18 cellular contexts compared by ENCODE assay signal in the genomic region with DNA sequence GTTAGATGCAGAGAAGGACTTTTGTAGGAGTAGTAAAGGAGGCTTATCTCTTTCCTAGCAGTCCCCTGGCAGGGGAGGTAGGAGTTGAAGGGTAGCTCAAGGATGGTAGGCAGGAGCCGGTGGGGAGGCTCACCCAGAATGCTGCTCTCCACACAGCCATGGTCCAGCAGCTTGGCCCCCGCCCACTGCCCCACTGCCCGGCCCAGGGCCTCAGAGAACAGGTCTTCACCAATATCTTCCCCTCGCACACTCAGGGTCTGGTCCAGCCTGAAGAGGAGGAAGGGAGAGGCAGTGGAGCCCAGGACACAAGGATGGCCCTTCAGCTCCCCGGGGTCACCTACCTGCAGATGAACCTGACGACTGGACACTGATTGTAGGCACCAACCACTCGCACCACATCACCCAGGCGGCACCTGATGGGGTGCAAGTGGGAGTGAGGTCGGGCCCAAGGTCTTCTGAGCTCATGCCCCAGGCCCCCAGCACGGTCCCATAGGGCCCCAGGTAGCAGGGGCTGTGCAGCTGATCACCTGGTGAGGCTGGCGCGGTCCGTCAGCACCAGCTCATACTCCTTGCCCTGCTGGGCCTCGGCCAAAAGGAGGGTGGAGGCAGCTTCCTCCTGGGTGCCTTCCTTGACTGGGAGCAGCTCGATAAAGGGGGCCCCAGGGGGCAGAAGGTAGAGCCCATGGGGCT. TPM values are rescaled to one million over a fixed set of nuclear protein-coding genes. Genes with fewer than 3 reads are reported as not detected.
DNase-seq lines count a peak whose midpoint lies in the region; ATAC-seq and TF ChIP-seq lines count a peak whose summit lies in the region.
"Had no signal": no experiment of that assay in that cellular context is flagged by ENCODE, and none has a peak within 500 bp of the region (broad histone marks: within the 10 kb centered on the region; RNA-seq: fewer than 3 reads in every experiment).

No MANE protein-coding gene starts in this region.

- H3K27ac Mint-ChIP-seq in activated T-helper 17 cell treated with anti-CD3 and anti-CD28 coated beads, Interleukin-2, amount 50 U/mL, for 72 hours = peak overlapping the region; percentile 54
- H3K27ac Mint-ChIP-seq: HFFc6 had no signal

- no peak for TF ChIP-seq POLR2A in sigmoid colon (IDR thresholded peaks at IDR 0.05)

- H3K27me3 ChIP-seq in SK-N-SH (ENCODE audit: insufficient read depth) (no peaks in the 10 kb centered on the region), sigmoid colon (no peaks in the 10 kb centered on the region)

- no peak overlapping the region for H2AFZ ChIP-seq in SK-N-SH (ENCODE audit: low read depth)

- no peak overlapping the region for H3K9ac ChIP-seq in SK-N-SH

- no peaks in the 10 kb centered on the region for H3F3A ChIP-seq in SK-N-SH (replicated peaks; ENCODE audit: insufficient read depth)

- TF ChIP-seq EP300 in SK-N-SH (IDR thresholded peaks at IDR 0.05; ENCODE audit: borderline replicate concordance in 1 of 2, low read depth in 1 of 2, low read length in 1 of 2) = no peak
- no peak for TF ChIP-seq EP300 in sigmoid colon (IDR thresholded peaks at IDR 0.05)

- TF ChIP-seq RAD21 in SK-N-SH (IDR thresholded peaks at IDR 0.05; ENCODE audit: low read length) = no peak

- H3K79me2 ChIP-seq in SK-N-SH (ENCODE audit: insufficient read depth) = no peaks in the 10 kb centered on the region

- H3K36me3 ChIP-seq in SK-N-SH (replicated peaks in 1 of 2; ENCODE audit: control insufficient read depth in 1 of 2, insufficient read depth in 2 of 2, low read length in 1 of 2) = no peaks in the 10 kb centered on the region
- peaks cover 0 to 5% (median 0%) of the 10 kb centered on the region in 4 donors for H3K36me3 ChIP-seq in sigmoid colon

- H3K9me3 ChIP-seq in SK-N-SH (no peaks in the 10 kb centered on the region), sigmoid colon (no peaks in the 10 kb centered on the region)

- H3K27ac ChIP-seq in SK-N-SH (ENCODE audit: low read depth in 2 of 2, low read length in 1 of 2) (no peak overlapping the region), sigmoid colon (no peak overlapping the region)
- H3K27ac ChIP-seq: 22Rv1 had no signal

- H3K4me1 Mint-ChIP-seq in activated T-helper 17 cell treated with anti-CD3 and anti-CD28 coated beads, Interleukin-2, amount 50 U/mL, for 72 hours = peaks cover 6% of the 10 kb centered on the region

- WGBS in SK-N-SH (ENCODE audit: low lambda C conversion rate) = 80% methylated on average over 7 of the region's 15 CpGs
- 81 to 93% methylated on average over 15 of the region's 15 CpGs for WGBS in sigmoid colon, 2 donors

- no peak overlapping the region for H3K4me2 ChIP-seq in SK-N-SH

- H3K9me2 ChIP-seq in SK-N-SH = no peaks in the 10 kb centered on the region

- H3K4me3 ChIP-seq in SK-N-SH (ENCODE audit: low read depth in 2 of 2, low read length in 1 of 2) (no peak overlapping the region), sigmoid colon (no peak overlapping the region)

- DNase-seq in SK-N-SH = peak; percentile 3
- peak; percentile 59 for DNase-seq in islet precursor cell
- DNase-seq in Kasumi-1 (lab: John Stamatoyannopoulos, UW) = no peak
- DNase-seq in sigmoid colon = no peak
- no peak for DNase-seq in NCI-H446 treated with DMSO at 0.1 percent for 48 hours (lab: John Stamatoyannopoulos, UW)
- DNase-seq: Calu3; CD4-positive, CD25-positive, alpha-beta regulatory T cell; DMS 273 treated with DMSO at 0.1 percent for 48 hours; HCEC 1CT; HFFc6; IMR-90 had no signal

- H3K27me3 Mint-ChIP-seq in activated T-helper 17 cell treated with anti-CD3 and anti-CD28 coated beads, Interleukin-2, amount 50 U/mL, for 72 hours = no peaks in the 10 kb centered on the region
- H3K27me3 Mint-ChIP-seq: CD4-positive, CD25-positive, alpha-beta regulatory T cell had no signal

- intact Hi-C loops in sigmoid colon (cut with DNase I) = loop anchor here (5.0 kb wide), 2 partner anchors 33 to 97 kb away; a partner anchor contains a TSS

- H3K36me3 Mint-ChIP-seq in activated T-helper 17 cell treated with anti-CD3 and anti-CD28 coated beads, Interleukin-2, amount 50 U/mL, for 72 hours (ENCODE audit: low read depth) = no peaks in the 10 kb centered on the region

- CTCF ChIA-PET in SK-N-SH (lab: Yijun Ruan, JAX) = interaction anchor here (0.9 to 2.5 kb wide), 2 partner anchors 9 to 70 kb away, joined by 3 to 12 read pairs; a partner anchor contains a TSS

- H3K9me3 Mint-ChIP-seq in activated T-helper 17 cell treated with anti-CD3 and anti-CD28 coated beads, Interleukin-2, amount 50 U/mL, for 72 hours = no peaks in the 10 kb centered on the region
- H3K9me3 Mint-ChIP-seq: CD4-positive, CD25-positive, alpha-beta regulatory T cell; HFFc6 had no signal

- POLR2A ChIA-PET in SK-N-SH (lab: Yijun Ruan, JAX) = no interaction called here

- ATAC-seq in SK-N-SH treated with all-trans-retinoic acid at 6 μM for 48 hours = no peak
- ATAC-seq in activated T-helper 17 cell treated with anti-CD3 and anti-CD28 coated beads, Interleukin-2, amount 50 U/mL, for 72 hours (replicated peaks) = no peak

- H3K4me1 ChIP-seq in SK-N-SH (ENCODE audit: control insufficient read depth in 1 of 2, insufficient read depth in 2 of 2, low read depth in 1 of 2, low read length in 1 of 2) (peaks cover 0 to 12% of the 10 kb centered on the region in 2 experiments; a peak in 1 of 4 replicates), sigmoid colon (peaks cover 0 to 26% (median 19%) of the 10 kb centered on the region in 4 donors)

- no peak overlapping the region for H3K4me3 Mint-ChIP-seq in activated T-helper 17 cell treated with anti-CD3 and anti-CD28 coated beads, Interleukin-2, amount 50 U/mL, for 72 hours
- H3K4me3 Mint-ChIP-seq: HFFc6 had no signal

- TF ChIP-seq CTCF in SK-N-SH (IDR thresholded peaks at IDR 0.05) = no peak
- no peak for TF ChIP-seq CTCF in sigmoid colon (IDR thresholded peaks at IDR 0.05)

- H4K20me1 ChIP-seq in SK-N-SH (ENCODE audit: insufficient read depth) = no peaks in the 10 kb centered on the region

TF ChIP-seq in SK-N-SH, 30 proteins besides CTCF, POLR2A, EP300 and RAD21 (continues in another document):
- TF ChIP-seq CHD2 (IDR thresholded peaks at IDR 0.05; ENCODE audit: low read length, partially characterized antibody) (no peak), SIN3A (IDR thresholded peaks at IDR 0.05; ENCODE audit: borderline replicate concordance, low read depth, low read length) (no peak), TCF12 (IDR thresholded peaks at IDR 0.05) (no peak), MEF2A (IDR thresholded peaks at IDR 0.05; ENCODE audit: borderline replicate concordance, low read depth) (no peak)

TF ChIP-seq in SK-N-SH treated with all-trans-retinoic acid at 6 μM for 48 hours, 23 proteins besides CTCF, POLR2A, EP300 and RAD21:
- TF ChIP-seq, protein P1, sequence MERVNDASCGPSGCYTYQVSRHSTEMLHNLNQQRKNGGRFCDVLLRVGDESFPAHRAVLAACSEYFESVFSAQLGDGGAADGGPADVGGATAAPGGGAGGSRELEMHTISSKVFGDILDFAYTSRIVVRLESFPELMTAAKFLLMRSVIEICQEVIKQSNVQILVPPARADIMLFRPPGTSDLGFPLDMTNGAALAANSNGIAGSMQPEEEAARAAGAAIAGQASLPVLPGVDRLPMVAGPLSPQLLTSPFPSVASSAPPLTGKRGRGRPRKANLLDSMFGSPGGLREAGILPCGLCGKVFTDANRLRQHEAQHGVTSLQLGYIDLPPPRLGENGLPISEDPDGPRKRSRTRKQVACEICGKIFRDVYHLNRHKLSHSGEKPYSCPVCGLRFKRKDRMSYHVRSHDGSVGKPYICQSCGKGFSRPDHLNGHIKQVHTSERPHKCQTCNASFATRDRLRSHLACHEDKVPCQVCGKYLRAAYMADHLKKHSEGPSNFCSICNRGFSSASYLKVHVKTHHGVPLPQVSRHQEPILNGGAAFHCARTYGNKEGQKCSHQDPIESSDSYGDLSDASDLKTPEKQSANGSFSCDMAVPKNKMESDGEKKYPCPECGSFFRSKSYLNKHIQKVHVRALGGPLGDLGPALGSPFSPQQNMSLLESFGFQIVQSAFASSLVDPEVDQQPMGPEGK (CRISPR knock-in tag; IDR thresholded peaks at IDR 0.05; ENCODE audit: borderline replicate concordance) = no peak
- TF ChIP-seq ZFP30 (CRISPR knock-in tag; IDR thresholded peaks at IDR 0.05) = no peak

RNA-seq across cellular contexts. Expression of a gene that starts 3.7 kb away (rescaled TPM):
- polyA plus RNA-seq in SK-N-SH (2012; rRNA removed) (15.8 and 18.0 TPM in 2 replicates), sigmoid colon (10 to 100 TPM in 1 of 3 donors, 1 to 10 TPM in 2; 5.8 to 25.8 (median 7.2) TPM)
- 5.8 and 9.8 TPM in 2 replicates for polyA plus RNA-seq in SK-N-SH (2012; cell fraction: cytosol; rRNA removed)
- polyA plus RNA-seq in SK-N-SH (2012; cell fraction: nucleus; rRNA removed) = 48.3 and 51.9 TPM in 2 replicates
- total RNA-seq in activated T-helper 17 cell treated with anti-CD3 and anti-CD28 coated beads, Interleukin-2, amount 50 U/mL, for 72 hours = 10 to 100 TPM; 19.6 to 24.5 TPM
- total RNA-seq in sigmoid colon = 10 to 100 TPM; 32.1 to 76.0 (median 42.4) TPM

RNA-seq across cellular contexts. Expression of a gene that starts 5.4 kb away (rescaled TPM):
- polyA plus RNA-seq in SK-N-SH (2012; rRNA removed) = not detected in 2 replicates
- not detected in 2 replicates for polyA plus RNA-seq in SK-N-SH (2012; cell fraction: cytosol; rRNA removed)
- not detected in 2 replicates for polyA plus RNA-seq in SK-N-SH (2012; cell fraction: nucleus; rRNA removed)
- total RNA-seq in activated T-helper 17 cell treated with anti-CD3 and anti-CD28 coated beads, Interleukin-2, amount 50 U/mL, for 72 hours = not detected
- not detected for total RNA-seq in sigmoid colon
- not detected for polyA plus RNA-seq in sigmoid colon
- total RNA-seq: A673; Calu3; CD4-positive, CD25-positive, alpha-beta regulatory T cell; Daoy; H1; HFFc6; IMR-90 had no signal
- polyA plus RNA-seq: BJ; CD4-positive, CD25-positive, alpha-beta regulatory T cell; H1; IMR-90 had no signal

RNA-seq across cellular contexts. Expression of a gene that starts 9.7 kb away (rescaled TPM):
- polyA plus RNA-seq in SK-N-SH (2012; rRNA removed) (0.46 and 0.57 TPM in 2 replicates), sigmoid colon (under 1 TPM in 1 of 3 donors, not detected in 2; 0.25 TPM)
- polyA plus RNA-seq in SK-N-SH (2012; cell fraction: cytosol; rRNA removed) = 0.17 and 0.29 TPM in 2 replicates
- 0.83 and 1.1 TPM in 2 replicates for polyA plus RNA-seq in SK-N-SH (2012; cell fraction: nucleus; rRNA removed)
- under 1 TPM; 0.95 to 0.99 TPM for total RNA-seq in activated T-helper 17 cell treated with anti-CD3 and anti-CD28 coated beads, Interleukin-2, amount 50 U/mL, for 72 hours
- total RNA-seq in sigmoid colon = not detected
- total RNA-seq: Calu3, HFFc6, IMR-90 had no signal
- polyA plus RNA-seq: CD4-positive, CD25-positive, alpha-beta regulatory T cell had no signal

RNA-seq across cellular contexts. Expression of a gene that starts 35.8 kb away (rescaled TPM):
- 257 and 285 TPM in 2 replicates for polyA plus RNA-seq in SK-N-SH (2012; rRNA removed)
- polyA plus RNA-seq in SK-N-SH (2012; cell fraction: cytosol; rRNA removed) = 161 and 219 TPM in 2 replicates
- polyA plus RNA-seq in SK-N-SH (2012; cell fraction: nucleus; rRNA removed) = 102 and 144 TPM in 2 replicates
- total RNA-seq in activated T-helper 17 cell treated with anti-CD3 and anti-CD28 coated beads, Interleukin-2, amount 50 U/mL, for 72 hours = 10 to 100 TPM; 30.4 to 77.7 TPM
- total RNA-seq in sigmoid colon = 100 to 1,000 TPM in 2 of 4 donors, 10 to 100 TPM in 2; 75.9 to 104 (median 93.1) TPM
- 100 to 1,000 TPM; 182 to 303 (median 213) TPM for polyA plus RNA-seq in sigmoid colon

Comparison
In these comparisons a context has a peak if more than half of its experiments do, and no peak if none do; other contexts are left out.
1. DNase-seq: peak in SK-N-SH (single experiment) and islet precursor cell (single experiment); none in Kasumi-1 (0 of 2), sigmoid colon (single experiment) and NCI-H446 treated with DMSO at 0.1 percent for 48 hours (single experiment).